Comparison of ENCODE assay signal across 1 cellular context in the genomic region with DNA sequence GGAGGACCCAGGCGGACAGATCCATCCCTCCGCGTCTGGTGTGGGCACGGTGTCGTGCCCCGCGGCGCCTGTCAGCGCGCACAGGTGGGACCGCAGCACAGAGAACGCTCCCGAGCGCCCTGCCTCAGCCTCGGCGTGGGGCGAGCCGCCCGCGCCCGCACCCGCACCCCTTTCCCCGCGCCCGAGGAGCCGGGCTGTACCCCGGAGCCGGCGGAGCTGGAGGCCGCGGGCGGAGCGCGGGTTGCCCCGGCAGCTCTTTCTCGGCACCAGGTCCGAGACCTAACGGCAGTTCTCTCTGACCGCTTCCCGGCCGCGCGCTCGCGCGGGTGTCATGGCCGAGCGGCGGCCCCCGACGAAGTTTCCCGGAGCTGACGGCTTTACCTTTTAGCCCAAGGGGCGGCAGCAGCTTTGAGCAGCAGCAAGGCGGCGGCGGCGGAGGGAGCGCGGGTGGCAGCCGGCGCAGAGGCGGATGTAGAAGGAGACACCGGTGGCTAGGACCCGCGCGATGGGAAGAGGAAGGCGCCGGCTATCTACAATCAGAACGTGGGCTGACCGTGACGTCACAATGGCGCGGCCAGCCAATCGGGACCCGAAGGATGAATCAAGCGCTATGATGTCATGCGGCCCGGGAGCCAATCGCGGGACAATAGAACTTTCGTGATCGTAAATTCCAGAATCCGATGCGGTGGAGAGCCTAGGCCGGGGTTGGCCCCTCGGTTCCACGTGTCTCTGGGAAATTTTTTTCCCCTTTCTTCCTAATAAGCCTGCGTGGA.
TF ChIP-seq lines count a peak whose summit lies in the region.

ELOVL5 (minus strand) TSS at position 515 of the 773 bp plus-strand sequence. CDS start 53,251 bp downstream, outside the sequence.

TF ChIP-seq in K562, 482 proteins besides CTCF, POLR2A, EP300 and RAD21 (continued from another document and continues in another):
- TF ChIP-seq ZBTB11 (CRISPR knock-in tag; IDR thresholded peaks at IDR 0.05) (no peak; a peak in 1 of 6 replicates), POLR2AphosphoS5 (IDR thresholded peaks at IDR 0.05; ENCODE audit: control insufficient read depth, insufficient read depth, low read depth, low read length) (peak; percentile 83), USF2 (CRISPR knock-in tag; IDR thresholded peaks at IDR 0.05) (peak; percentile 51), POLR2H (tag; IDR thresholded peaks at IDR 0.05; ENCODE audit: low read depth) (peak; percentile 68), BCOR (IDR thresholded peaks at IDR 0.05) (peak; percentile 40), ZNF584 (CRISPR knock-in tag; IDR thresholded peaks at IDR 0.05; ENCODE audit: low read depth) (peak; percentile 55; the same call in 1 of the 2 replicates), ETV6 (IDR thresholded peaks at IDR 0.05; ENCODE audit: borderline replicate concordance in 1 of 2, low read depth in 2 of 2, low read length in 1 of 2) (0 out of 4 replicates have a peak, but pooled peaks of 1 of the 2 experiments have one; percentile 14), ETV6 (CRISPR knock-in tag; IDR thresholded peaks at IDR 0.05; ENCODE audit: borderline replicate concordance) (no peak), ZNF133 (CRISPR knock-in tag; IDR thresholded peaks at IDR 0.05) (no peak), RFX5 (IDR thresholded peaks at IDR 0.05; ENCODE audit: low read depth, low read length) (peak; percentile 75), BCL6 (CRISPR knock-in tag; IDR thresholded peaks at IDR 0.05) (no peak), C11orf30 (IDR thresholded peaks at IDR 0.05; ENCODE audit: low read depth) (peak; percentile 66; the same call in 1 of the 2 replicates), DPF2 (IDR thresholded peaks at IDR 0.05) (no peak), BRD9 (IDR thresholded peaks at IDR 0.05; ENCODE audit: low read depth, partially characterized antibody) (no peak), ZNF830 (CRISPR knock-in tag; IDR thresholded peaks at IDR 0.05) (no peak), HLTF (IDR thresholded peaks at IDR 0.05) (no peak), OTX1 (CRISPR knock-in tag; IDR thresholded peaks at IDR 0.05) (no peak), NRF1 (conservative IDR thresholded peaks at IDR 0.05 in 1 of 2, IDR thresholded peaks at IDR 0.05 in 1 of 2) (peak in 1 of 2 experiments; percentile 90; a peak in 3 of 4 replicates), CBX3 (IDR thresholded peaks at IDR 0.05; ENCODE audit: borderline replicate concordance in 1 of 2, low read length in 2 of 2) (no peak), THAP12 (CRISPR knock-in tag; IDR thresholded peaks at IDR 0.05) (peak; percentile 8; the same call in 1 of the 2 replicates)
- TF ChIP-seq, protein P1, sequence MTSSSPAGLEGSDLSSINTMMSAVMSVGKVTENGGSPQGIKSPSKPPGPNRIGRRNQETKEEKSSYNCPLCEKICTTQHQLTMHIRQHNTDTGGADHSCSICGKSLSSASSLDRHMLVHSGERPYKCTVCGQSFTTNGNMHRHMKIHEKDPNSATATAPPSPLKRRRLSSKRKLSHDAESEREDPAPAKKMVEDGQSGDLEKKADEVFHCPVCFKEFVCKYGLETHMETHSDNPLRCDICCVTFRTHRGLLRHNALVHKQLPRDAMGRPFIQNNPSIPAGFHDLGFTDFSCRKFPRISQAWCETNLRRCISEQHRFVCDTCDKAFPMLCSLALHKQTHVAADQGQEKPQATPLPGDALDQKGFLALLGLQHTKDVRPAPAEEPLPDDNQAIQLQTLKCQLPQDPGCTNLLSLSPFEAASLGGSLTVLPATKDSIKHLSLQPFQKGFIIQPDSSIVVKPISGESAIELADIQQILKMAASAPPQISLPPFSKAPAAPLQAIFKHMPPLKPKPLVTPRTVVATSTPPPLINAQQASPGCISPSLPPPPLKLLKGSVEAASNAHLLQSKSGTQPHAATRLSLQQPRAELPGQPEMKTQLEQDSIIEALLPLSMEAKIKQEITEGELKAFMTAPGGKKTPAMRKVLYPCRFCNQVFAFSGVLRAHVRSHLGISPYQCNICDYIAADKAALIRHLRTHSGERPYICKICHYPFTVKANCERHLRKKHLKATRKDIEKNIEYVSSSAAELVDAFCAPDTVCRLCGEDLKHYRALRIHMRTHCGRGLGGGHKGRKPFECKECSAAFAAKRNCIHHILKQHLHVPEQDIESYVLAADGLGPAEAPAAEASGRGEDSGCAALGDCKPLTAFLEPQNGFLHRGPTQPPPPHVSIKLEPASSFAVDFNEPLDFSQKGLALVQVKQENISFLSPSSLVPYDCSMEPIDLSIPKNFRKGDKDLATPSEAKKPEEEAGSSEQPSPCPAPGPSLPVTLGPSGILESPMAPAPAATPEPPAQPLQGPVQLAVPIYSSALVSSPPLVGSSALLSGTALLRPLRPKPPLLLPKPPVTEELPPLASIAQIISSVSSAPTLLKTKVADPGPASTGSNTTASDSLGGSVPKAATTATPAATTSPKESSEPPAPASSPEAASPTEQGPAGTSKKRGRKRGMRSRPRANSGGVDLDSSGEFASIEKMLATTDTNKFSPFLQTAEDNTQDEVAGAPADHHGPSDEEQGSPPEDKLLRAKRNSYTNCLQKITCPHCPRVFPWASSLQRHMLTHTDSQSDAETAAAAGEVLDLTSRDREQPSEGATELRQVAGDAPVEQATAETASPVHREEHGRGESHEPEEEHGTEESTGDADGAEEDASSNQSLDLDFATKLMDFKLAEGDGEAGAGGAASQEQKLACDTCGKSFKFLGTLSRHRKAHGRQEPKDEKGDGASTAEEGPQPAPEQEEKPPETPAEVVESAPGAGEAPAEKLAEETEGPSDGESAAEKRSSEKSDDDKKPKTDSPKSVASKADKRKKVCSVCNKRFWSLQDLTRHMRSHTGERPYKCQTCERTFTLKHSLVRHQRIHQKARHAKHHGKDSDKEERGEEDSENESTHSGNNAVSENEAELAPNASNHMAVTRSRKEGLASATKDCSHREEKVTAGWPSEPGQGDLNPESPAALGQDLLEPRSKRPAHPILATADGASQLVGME (CRISPR knock-in tag; IDR thresholded peaks at IDR 0.05) = peak; percentile 16; the same call in 1 of the 2 replicates
- TF ChIP-seq, protein P2, sequence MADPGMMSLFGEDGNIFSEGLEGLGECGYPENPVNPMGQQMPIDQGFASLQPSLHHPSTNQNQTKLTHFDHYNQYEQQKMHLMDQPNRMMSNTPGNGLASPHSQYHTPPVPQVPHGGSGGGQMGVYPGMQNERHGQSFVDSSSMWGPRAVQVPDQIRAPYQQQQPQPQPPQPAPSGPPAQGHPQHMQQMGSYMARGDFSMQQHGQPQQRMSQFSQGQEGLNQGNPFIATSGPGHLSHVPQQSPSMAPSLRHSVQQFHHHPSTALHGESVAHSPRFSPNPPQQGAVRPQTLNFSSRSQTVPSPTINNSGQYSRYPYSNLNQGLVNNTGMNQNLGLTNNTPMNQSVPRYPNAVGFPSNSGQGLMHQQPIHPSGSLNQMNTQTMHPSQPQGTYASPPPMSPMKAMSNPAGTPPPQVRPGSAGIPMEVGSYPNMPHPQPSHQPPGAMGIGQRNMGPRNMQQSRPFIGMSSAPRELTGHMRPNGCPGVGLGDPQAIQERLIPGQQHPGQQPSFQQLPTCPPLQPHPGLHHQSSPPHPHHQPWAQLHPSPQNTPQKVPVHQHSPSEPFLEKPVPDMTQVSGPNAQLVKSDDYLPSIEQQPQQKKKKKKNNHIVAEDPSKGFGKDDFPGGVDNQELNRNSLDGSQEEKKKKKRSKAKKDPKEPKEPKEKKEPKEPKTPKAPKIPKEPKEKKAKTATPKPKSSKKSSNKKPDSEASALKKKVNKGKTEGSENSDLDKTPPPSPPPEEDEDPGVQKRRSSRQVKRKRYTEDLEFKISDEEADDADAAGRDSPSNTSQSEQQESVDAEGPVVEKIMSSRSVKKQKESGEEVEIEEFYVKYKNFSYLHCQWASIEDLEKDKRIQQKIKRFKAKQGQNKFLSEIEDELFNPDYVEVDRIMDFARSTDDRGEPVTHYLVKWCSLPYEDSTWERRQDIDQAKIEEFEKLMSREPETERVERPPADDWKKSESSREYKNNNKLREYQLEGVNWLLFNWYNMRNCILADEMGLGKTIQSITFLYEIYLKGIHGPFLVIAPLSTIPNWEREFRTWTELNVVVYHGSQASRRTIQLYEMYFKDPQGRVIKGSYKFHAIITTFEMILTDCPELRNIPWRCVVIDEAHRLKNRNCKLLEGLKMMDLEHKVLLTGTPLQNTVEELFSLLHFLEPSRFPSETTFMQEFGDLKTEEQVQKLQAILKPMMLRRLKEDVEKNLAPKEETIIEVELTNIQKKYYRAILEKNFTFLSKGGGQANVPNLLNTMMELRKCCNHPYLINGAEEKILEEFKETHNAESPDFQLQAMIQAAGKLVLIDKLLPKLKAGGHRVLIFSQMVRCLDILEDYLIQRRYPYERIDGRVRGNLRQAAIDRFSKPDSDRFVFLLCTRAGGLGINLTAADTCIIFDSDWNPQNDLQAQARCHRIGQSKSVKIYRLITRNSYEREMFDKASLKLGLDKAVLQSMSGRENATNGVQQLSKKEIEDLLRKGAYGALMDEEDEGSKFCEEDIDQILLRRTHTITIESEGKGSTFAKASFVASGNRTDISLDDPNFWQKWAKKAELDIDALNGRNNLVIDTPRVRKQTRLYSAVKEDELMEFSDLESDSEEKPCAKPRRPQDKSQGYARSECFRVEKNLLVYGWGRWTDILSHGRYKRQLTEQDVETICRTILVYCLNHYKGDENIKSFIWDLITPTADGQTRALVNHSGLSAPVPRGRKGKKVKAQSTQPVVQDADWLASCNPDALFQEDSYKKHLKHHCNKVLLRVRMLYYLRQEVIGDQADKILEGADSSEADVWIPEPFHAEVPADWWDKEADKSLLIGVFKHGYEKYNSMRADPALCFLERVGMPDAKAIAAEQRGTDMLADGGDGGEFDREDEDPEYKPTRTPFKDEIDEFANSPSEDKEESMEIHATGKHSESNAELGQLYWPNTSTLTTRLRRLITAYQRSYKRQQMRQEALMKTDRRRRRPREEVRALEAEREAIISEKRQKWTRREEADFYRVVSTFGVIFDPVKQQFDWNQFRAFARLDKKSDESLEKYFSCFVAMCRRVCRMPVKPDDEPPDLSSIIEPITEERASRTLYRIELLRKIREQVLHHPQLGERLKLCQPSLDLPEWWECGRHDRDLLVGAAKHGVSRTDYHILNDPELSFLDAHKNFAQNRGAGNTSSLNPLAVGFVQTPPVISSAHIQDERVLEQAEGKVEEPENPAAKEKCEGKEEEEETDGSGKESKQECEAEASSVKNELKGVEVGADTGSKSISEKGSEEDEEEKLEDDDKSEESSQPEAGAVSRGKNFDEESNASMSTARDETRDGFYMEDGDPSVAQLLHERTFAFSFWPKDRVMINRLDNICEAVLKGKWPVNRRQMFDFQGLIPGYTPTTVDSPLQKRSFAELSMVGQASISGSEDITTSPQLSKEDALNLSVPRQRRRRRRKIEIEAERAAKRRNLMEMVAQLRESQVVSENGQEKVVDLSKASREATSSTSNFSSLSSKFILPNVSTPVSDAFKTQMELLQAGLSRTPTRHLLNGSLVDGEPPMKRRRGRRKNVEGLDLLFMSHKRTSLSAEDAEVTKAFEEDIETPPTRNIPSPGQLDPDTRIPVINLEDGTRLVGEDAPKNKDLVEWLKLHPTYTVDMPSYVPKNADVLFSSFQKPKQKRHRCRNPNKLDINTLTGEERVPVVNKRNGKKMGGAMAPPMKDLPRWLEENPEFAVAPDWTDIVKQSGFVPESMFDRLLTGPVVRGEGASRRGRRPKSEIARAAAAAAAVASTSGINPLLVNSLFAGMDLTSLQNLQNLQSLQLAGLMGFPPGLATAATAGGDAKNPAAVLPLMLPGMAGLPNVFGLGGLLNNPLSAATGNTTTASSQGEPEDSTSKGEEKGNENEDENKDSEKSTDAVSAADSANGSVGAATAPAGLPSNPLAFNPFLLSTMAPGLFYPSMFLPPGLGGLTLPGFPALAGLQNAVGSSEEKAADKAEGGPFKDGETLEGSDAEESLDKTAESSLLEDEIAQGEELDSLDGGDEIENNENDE (IDR thresholded peaks at IDR 0.05; ENCODE audit: low read depth, low read length) = no peak
- TF ChIP-seq, protein P3, sequence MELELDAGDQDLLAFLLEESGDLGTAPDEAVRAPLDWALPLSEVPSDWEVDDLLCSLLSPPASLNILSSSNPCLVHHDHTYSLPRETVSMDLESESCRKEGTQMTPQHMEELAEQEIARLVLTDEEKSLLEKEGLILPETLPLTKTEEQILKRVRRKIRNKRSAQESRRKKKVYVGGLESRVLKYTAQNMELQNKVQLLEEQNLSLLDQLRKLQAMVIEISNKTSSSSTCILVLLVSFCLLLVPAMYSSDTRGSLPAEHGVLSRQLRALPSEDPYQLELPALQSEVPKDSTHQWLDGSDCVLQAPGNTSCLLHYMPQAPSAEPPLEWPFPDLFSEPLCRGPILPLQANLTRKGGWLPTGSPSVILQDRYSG (tag; conservative IDR thresholded peaks at IDR 0.05; ENCODE audit: low read depth) = 0 out of 2 replicates have a peak, but pooled peaks have one; percentile 10
